Comparison of ENCODE assay signal across 24 cellular contexts in genomic region chr4:184259081-184259480, GRCh38. TPM values are rescaled to one million over a fixed set of nuclear protein-coding genes. Genes with fewer than 3 reads are reported as not detected.
"Had no signal": no experiment of that assay in that cellular context is flagged by ENCODE, and none has a peak within 500 bp of the region (broad histone marks: within the 10 kb centered on the region; RNA-seq: fewer than 3 reads in every experiment).

No MANE protein-coding gene starts in this region.

- H3K27ac Mint-ChIP-seq: stimulated activated effector memory CD8-positive, alpha-beta T cell treated with anti-CD3 and anti-CD28 coated beads, Interleukin-12 subunit alpha, Interleukin-12 subunit beta, amount 100 ng/mL, for 72 hours; stimulated activated memory B cell treated with anti-CD40 and anti-IgM and Interleukin-4, amounts not matched to agents 10 μg/mL and 1 μg/mL and 100 μg/mL, for 72 hours; stimulated activated naive B cell treated with anti-CD40 and anti-IgM and Interleukin-4, amounts not matched to agents 10 μg/mL and 1 μg/mL and 100 μg/mL, for 72 hours; stimulated activated naive CD8-positive, alpha-beta T cell treated with anti-CD3 and anti-CD28 coated beads, Interleukin-15, amount 100 ng/mL, for 72 hours; stimulated activated naive CD8-positive, alpha-beta T cell treated with anti-CD3 and anti-CD28 coated beads, Interleukin-15, Interleukin-2, amounts not matched to agents 100 ng/mL and 50 ng/mL, for 24 hours; type B pancreatic cell had no signal

- DNase-seq: stimulated activated CD4-positive, alpha-beta T cell treated with anti-CD3 and anti-CD28 coated beads, Interleukin-2, amount 100 ng/mL, for 48 hours; stimulated activated CD4-positive, alpha-beta T cell treated with anti-CD3 and anti-CD28 coated beads, Interleukin-4, amount 100 ng/mL, for 1 hour; stimulated activated CD4-positive, alpha-beta T cell treated with anti-CD3 and anti-CD28 coated beads, Interleukin-4, amount 100 ng/mL, for 24 hours; stimulated activated CD4-positive, alpha-beta T cell treated with anti-CD3 and anti-CD28 coated beads, Interleukin-4, amount 100 ng/mL, for 4 hours; stimulated activated CD8-positive, alpha-beta memory T cell treated with anti-CD3 and anti-CD28 coated beads, Interleukin-4, amount 100 ng/mL, for 48 hours; stimulated activated naive B cell treated with anti-CD40 and anti-IgM and Interleukin-4, amounts not matched to agents 10 μg/mL and 1 μg/mL and 100 μg/mL, for 72 hours; stimulated activated naive CD4-positive, alpha-beta T cell; stimulated activated naive CD4-positive, alpha-beta T cell treated with Interleukin-2 at 50 U/mL for 16 hours; stimulated activated naive CD8-positive, alpha-beta T cell treated with anti-CD3 and anti-CD28 coated beads, Interleukin-15, amount 100 ng/mL, for 72 hours; stimulated activated naive CD8-positive, alpha-beta T cell treated with anti-CD3 and anti-CD28 coated beads, Interleukin-15, Interleukin-2, amounts not matched to agents 100 U/mL and 50 U/mL, for 24 hours; stomach; substantia nigra; testis; thyroid gland; tibial artery; transverse colon; upper lobe of left lung; upper lobe of right lung; uterus had no signal

- H3K27me3 Mint-ChIP-seq: stimulated activated memory B cell treated with anti-CD40 and anti-IgM and Interleukin-4, amounts not matched to agents 10 μg/mL and 1 μg/mL and 100 μg/mL, for 72 hours; stimulated activated naive B cell treated with anti-CD40 and anti-IgM and Interleukin-4, amounts not matched to agents 10 μg/mL and 1 μg/mL and 100 μg/mL, for 72 hours; stimulated activated naive CD8-positive, alpha-beta T cell treated with anti-CD3 and anti-CD28 coated beads, Interleukin-15, Interleukin-2, amounts not matched to agents 100 ng/mL and 50 ng/mL, for 24 hours had no signal

- H3K4me3 Mint-ChIP-seq: stimulated activated effector memory CD8-positive, alpha-beta T cell treated with anti-CD3 and anti-CD28 coated beads, Interleukin-12 subunit alpha, Interleukin-12 subunit beta, amount 100 ng/mL, for 72 hours; stimulated activated memory B cell treated with anti-CD40 and anti-IgM and Interleukin-4, amounts not matched to agents 10 μg/mL and 1 μg/mL and 100 μg/mL, for 72 hours; stimulated activated naive B cell treated with anti-CD40 and anti-IgM and Interleukin-4, amounts not matched to agents 10 μg/mL and 1 μg/mL and 100 μg/mL, for 72 hours; stimulated activated naive CD8-positive, alpha-beta T cell treated with anti-CD3 and anti-CD28 coated beads, Interleukin-15, amount 100 ng/mL, for 72 hours; stimulated activated naive CD8-positive, alpha-beta T cell treated with anti-CD3 and anti-CD28 coated beads, Interleukin-15, Interleukin-2, amounts not matched to agents 100 ng/mL and 50 ng/mL, for 24 hours; type B pancreatic cell had no signal

- H3K36me3 Mint-ChIP-seq: stimulated activated effector memory CD8-positive, alpha-beta T cell treated with anti-CD3 and anti-CD28 coated beads, Interleukin-12 subunit alpha, Interleukin-12 subunit beta, amount 100 ng/mL, for 72 hours; stimulated activated memory B cell treated with anti-CD40 and anti-IgM and Interleukin-4, amounts not matched to agents 10 μg/mL and 1 μg/mL and 100 μg/mL, for 72 hours; stimulated activated naive B cell treated with anti-CD40 and anti-IgM and Interleukin-4, amounts not matched to agents 10 μg/mL and 1 μg/mL and 100 μg/mL, for 72 hours; type B pancreatic cell had no signal

- ATAC-seq: stimulated activated effector memory CD8-positive, alpha-beta T cell treated with anti-CD3 and anti-CD28 coated beads, Interleukin-12 subunit alpha, Interleukin-12 subunit beta, amount 100 ng/mL, for 72 hours; stimulated activated memory B cell treated with anti-CD40 and anti-IgM and Interleukin-4, amounts not matched to agents 10 μg/mL and 1 μg/mL and 100 μg/mL, for 72 hours; stimulated activated naive B cell treated with anti-CD40 and anti-IgM and Interleukin-4, amounts not matched to agents 10 μg/mL and 1 μg/mL and 100 μg/mL, for 72 hours; stimulated activated naive CD8-positive, alpha-beta T cell treated with anti-CD3 and anti-CD28 coated beads, Interleukin-15, amount 100 ng/mL, for 72 hours; stimulated activated naive CD8-positive, alpha-beta T cell treated with anti-CD3 and anti-CD28 coated beads, Interleukin-15, Interleukin-2, amounts not matched to agents 100 U/mL and 50 U/mL, for 24 hours had no signal

- H3K9me3 Mint-ChIP-seq: stimulated activated effector memory CD8-positive, alpha-beta T cell treated with anti-CD3 and anti-CD28 coated beads, Interleukin-12 subunit alpha, Interleukin-12 subunit beta, amount 100 ng/mL, for 72 hours; stimulated activated memory B cell treated with anti-CD40 and anti-IgM and Interleukin-4, amounts not matched to agents 10 μg/mL and 1 μg/mL and 100 μg/mL, for 72 hours; stimulated activated naive B cell treated with anti-CD40 and anti-IgM and Interleukin-4, amounts not matched to agents 10 μg/mL and 1 μg/mL and 100 μg/mL, for 72 hours; stimulated activated naive CD8-positive, alpha-beta T cell treated with anti-CD3 and anti-CD28 coated beads, Interleukin-15, amount 100 ng/mL, for 72 hours; stimulated activated naive CD8-positive, alpha-beta T cell treated with anti-CD3 and anti-CD28 coated beads, Interleukin-15, Interleukin-2, amounts not matched to agents 100 ng/mL and 50 ng/mL, for 24 hours; type B pancreatic cell had no signal

RNA-seq across cellular contexts. Expression of gene ENPP6, which starts 41.4 kb away (rescaled TPM):
- total RNA-seq: suprapubic skin had no signal
